Comparison of ENCODE assay signal across 23 cellular contexts in the genomic region with DNA sequence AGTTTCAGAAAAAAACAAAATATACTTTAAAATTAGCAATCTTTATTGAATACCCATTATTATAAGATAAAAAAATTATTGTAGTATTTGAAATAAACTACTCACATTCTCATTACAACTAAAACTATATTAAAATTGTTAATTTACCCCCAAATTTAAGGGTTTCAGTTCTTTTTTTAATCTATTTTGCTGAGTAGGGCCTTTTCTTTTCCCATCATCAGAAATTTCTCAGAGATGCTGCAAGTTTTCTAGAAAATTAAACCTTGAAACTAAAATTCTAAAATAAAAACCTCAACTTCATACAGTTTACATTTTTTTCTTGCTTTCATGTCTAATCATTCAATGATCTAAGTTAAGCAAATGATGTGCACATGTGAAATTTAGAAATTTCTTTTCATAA. TPM values are rescaled to one million over a fixed set of nuclear protein-coding genes. Genes with fewer than 3 reads are reported as not detected.
DNase-seq lines count a peak whose midpoint lies in the region; ATAC-seq, FAIRE-seq and TF ChIP-seq lines count a peak whose summit lies in the region.
"Had no signal": no experiment of that assay in that cellular context is flagged by ENCODE, and none has a peak within 500 bp of the region (broad histone marks: within the 10 kb centered on the region; RNA-seq: fewer than 3 reads in every experiment).

No MANE protein-coding gene starts in this region.

- TF ChIP-seq RAD21 in A549 (conservative IDR thresholded peaks at IDR 0.05 in 1 of 2, IDR thresholded peaks at IDR 0.05 in 1 of 2), result no peak
- no peak for TF ChIP-seq RAD21 in IMR-90 (IDR thresholded peaks at IDR 0.05; ENCODE audit: low read length)

- POLR2A ChIA-PET in A549 (lab: Yijun Ruan, JAX) (no interaction called here), IMR-90 (lab: Charles Lee; ENCODE audit: unreplicated experiment) (no interaction called here)

- H3K27me3 ChIP-seq in IMR-90 (ENCODE audit: control insufficient read depth, insufficient read depth, low read length), result peaks cover 12% of the 10 kb centered on the region
- H3K27me3 ChIP-seq: BLaER1 had no signal

- dilution Hi-C loops in IMR-90 (cut with HindIII; ENCODE audit: low sequenced_read_pairs, unreplicated experiment), result no loop called here

- no peak overlapping the region for H3K4ac ChIP-seq in IMR-90 (ENCODE audit: low read depth, low read length)

- no peak overlapping the region for H3K23ac ChIP-seq in IMR-90 (ENCODE audit: low read depth, low read length)

- no peaks in the 10 kb centered on the region for H4K20me1 ChIP-seq in IMR-90 (ENCODE audit: insufficient read depth, low read length)
- H4K20me1 ChIP-seq: BLaER1 had no signal

- H3K27ac ChIP-seq in A549 (no peak overlapping the region), IMR-90 (ENCODE audit: insufficient read depth, low read length) (no peak overlapping the region), kidney (ENCODE audit: low read depth in 2 of 2, low read length in 2 of 2) (no peak overlapping the region)
- H3K27ac ChIP-seq: BLaER1 had no signal

- no peak for ATAC-seq in A549
- ATAC-seq in IMR-90 (ENCODE audit: low read depth), result no peak
- ATAC-seq in HG03139 (IDR thresholded peaks at IDR 0.05; ENCODE audit: unreplicated experiment), result no peak
- ATAC-seq: CD8-positive, alpha-beta T cell; GM12878 had no signal

- H3K79me1 ChIP-seq in IMR-90 (ENCODE audit: low read depth in 1 of 2, low read length in 2 of 2), result no peaks in the 10 kb centered on the region

- H3K4me3 ChIP-seq in A549, result no peak overlapping the region
- H3K4me3 ChIP-seq in IMR-90 (ENCODE audit: insufficient read depth, low read depth, low read length), result no peak overlapping the region
- H3K4me3 ChIP-seq in kidney (ENCODE audit: low read length in 2 of 2), result no peak overlapping the region
- H3K4me3 ChIP-seq: BLaER1, GM12878 had no signal

- H3K14ac ChIP-seq in IMR-90 (replicated peaks; ENCODE audit: low read depth, low read length), result no peak overlapping the region

- TF ChIP-seq CTCF in A549 (IDR thresholded peaks at IDR 0.05) (no peak), IMR-90 (conservative IDR thresholded peaks at IDR 0.05; ENCODE audit: low read depth, low read length) (no peak), kidney (IDR thresholded peaks at IDR 0.05; ENCODE audit: borderline replicate concordance, extremely low read depth, insufficient read depth) (no peak)

- H4K91ac ChIP-seq in IMR-90 (ENCODE audit: insufficient read depth, low read depth, low read length), result no peak overlapping the region

- no TSS peak for BruUV-seq in IMR-90 (replicated peaks; lab: Mats Ljungman, UMichigan)

- FAIRE-seq in A204.1 (lab: Jason Lieb, UNC), result peak; percentile 67
- FAIRE-seq in A549 (lab: Jason Lieb, UNC), result no peak
- FAIRE-seq in kidney (lab: Jason Lieb, UNC), result peak; percentile 29
- FAIRE-seq: D721Med, GM12878, GM12892, GM18507, GM19239 had no signal

- H3K9me1 ChIP-seq in IMR-90 (ENCODE audit: insufficient read depth, low read length), result no peaks in the 10 kb centered on the region

- H2AFZ ChIP-seq in IMR-90 (replicated peaks; ENCODE audit: low read length, poor library complexity), result no peak overlapping the region

- H4K8ac ChIP-seq in IMR-90 (ENCODE audit: low read depth in 2 of 2, low read length in 2 of 2), result no peak overlapping the region

- no peak overlapping the region for H3K18ac ChIP-seq in IMR-90 (ENCODE audit: low read depth, low read length)

- no peak overlapping the region for H2BK5ac ChIP-seq in IMR-90 (ENCODE audit: low read depth, low read length, poor library complexity, severe bottlenecking)

- H3K56ac ChIP-seq in IMR-90 (ENCODE audit: extremely low read depth, insufficient read depth, low read length), result no peak overlapping the region

- H4K5ac ChIP-seq in IMR-90 (ENCODE audit: low read depth, low read length), result no peak overlapping the region

- TF ChIP-seq EP300 in A549 (IDR thresholded peaks at IDR 0.05), result no peak

- H2BK120ac ChIP-seq in IMR-90 (ENCODE audit: low read depth, low read length), result no peak overlapping the region

- TF ChIP-seq POLR2A in A549 (IDR thresholded peaks at IDR 0.05; ENCODE audit: low read length) (no peak), IMR-90 (IDR thresholded peaks at IDR 0.05; ENCODE audit: low read depth, low read length) (no peak)

- intact Hi-C loops in IMR-90 (cut with micrococcal nuclease) (no loop called here), kidney (cut with DNase I) (no loop called here)

- H2BK15ac ChIP-seq in IMR-90 (ENCODE audit: low read depth, low read length), result no peak overlapping the region

- H2AK5ac ChIP-seq in IMR-90 (ENCODE audit: low read depth, low read length), result no peak overlapping the region

- in situ Hi-C loops in IMR-90 (cut with MboI; ENCODE audit: low sequenced_read_pairs), result no loop called here

- CTCF ChIA-PET in A549 (lab: Yijun Ruan, JAX) (interaction anchor here (1.6 to 2.4 kb wide), 2 partner anchors 10 to 12 kb away, joined by 4 to 8 read pairs; partner anchors contain the start of gene ARMH4), IMR-90 (lab: Yijun Ruan, JAX) (no interaction called here)

- H2BK20ac ChIP-seq in IMR-90 (ENCODE audit: low read depth, low read length), result no peak overlapping the region

- DNase-seq in A549 (ENCODE audit: low read depth in 1 of 2, low spot score in 1 of 2) (no peak), IMR-90 (no peak), kidney (no peak), GM19238 (ENCODE audit: insufficient read length, low spot score) (no peak)
- no peak for DNase-seq in activated CD8-positive, alpha-beta memory T cell treated with anti-CD3 and anti-CD28 coated beads, Interleukin-2, amount 50 U/mL, for 4 hours
- DNase-seq: 8988T; ACHN; BE2C; C1 segment of cervical spinal cord; Caco-2; Calu3; CD4-positive, alpha-beta T cell; CD8-positive, alpha-beta T cell; DMS79 treated with DMSO at 0.1 percent for 48 hours; GDM1 had no signal

- no peaks in the 10 kb centered on the region for H3K9me3 ChIP-seq in A549
- H3K9me3 ChIP-seq in IMR-90 (ENCODE audit: control insufficient read depth, insufficient read depth, low read length), result no peaks in the 10 kb centered on the region
- no peaks in the 10 kb centered on the region for H3K9me3 ChIP-seq in kidney (ENCODE audit: control insufficient read depth in 1 of 2, low read length in 2 of 2)
- H3K9me3 ChIP-seq: BE2C, BLaER1, Caco-2 had no signal

- H3K4me2 ChIP-seq in A549, result no peak overlapping the region
- H3K4me2 ChIP-seq in IMR-90 (ENCODE audit: low read depth, low read length), result no peak overlapping the region
- H3K4me2 ChIP-seq: BLaER1 had no signal

- H2AK9ac ChIP-seq in IMR-90 (replicated peaks; ENCODE audit: low read depth, low read length, poor library complexity), result no peak overlapping the region

- H3K9ac ChIP-seq in IMR-90 (ENCODE audit: low read depth, low read length) (no peak overlapping the region), kidney (ENCODE audit: low read length in 2 of 2) (no peak overlapping the region)
- H3K9ac ChIP-seq: BLaER1 had no signal

- H3K4me1 ChIP-seq in A549 (no peaks in the 10 kb centered on the region), IMR-90 (ENCODE audit: control insufficient read depth, insufficient read depth, low read length) (no peaks in the 10 kb centered on the region), kidney (ENCODE audit: control insufficient read depth in 1 of 2, insufficient read depth in 1 of 2, low read depth in 1 of 2, low read length in 2 of 2) (no peaks in the 10 kb centered on the region)
- H3K4me1 ChIP-seq: BE2C, Caco-2 had no signal

- no peaks in the 10 kb centered on the region for H3K36me3 ChIP-seq in IMR-90 (ENCODE audit: control insufficient read depth, insufficient read depth, low read length)
- peaks cover 0 to 4% of the 10 kb centered on the region in 2 donors for H3K36me3 ChIP-seq in kidney (ENCODE audit: control insufficient read depth in 1 of 2, insufficient read depth in 2 of 2, low read length in 2 of 2)
- H3K36me3 ChIP-seq: BE2C, BLaER1 had no signal

TF ChIP-seq in A549, 52 proteins besides CTCF, POLR2A, EP300 and RAD21:
- TF ChIP-seq MAFK (IDR thresholded peaks at IDR 0.05; ENCODE audit: partially characterized antibody) (peak; percentile 63), CBX2 (IDR thresholded peaks at IDR 0.05; ENCODE audit: borderline replicate concordance, low read depth) (no peak), ZSCAN20 (CRISPR knock-in tag; IDR thresholded peaks at IDR 0.05) (no peak), RARB (CRISPR knock-in tag; IDR thresholded peaks at IDR 0.05) (no peak), CBX8 (IDR thresholded peaks at IDR 0.05) (no peak), BHLHE40 (IDR thresholded peaks at IDR 0.05; ENCODE audit: low read depth, low read length) (no peak)

TF ChIP-seq in IMR-90, 13 proteins besides CTCF, POLR2A, EP300 and RAD21 (continues in another document):
- no peak for TF ChIP-seq MAZ (IDR thresholded peaks at IDR 0.05; ENCODE audit: borderline replicate concordance, low read depth, low read length)
- TF ChIP-seq RFX5 (IDR thresholded peaks at IDR 0.05; ENCODE audit: low read depth, low read length), result no peak
- TF ChIP-seq MAFK (IDR thresholded peaks at IDR 0.05; ENCODE audit: low read depth, low read length), result peak; percentile 71
- no peak for TF ChIP-seq RCOR1 (IDR thresholded peaks at IDR 0.05; ENCODE audit: insufficient replicate concordance, low read length)
- no peak for TF ChIP-seq SMC3 (IDR thresholded peaks at IDR 0.05; ENCODE audit: low read depth, low read length)
- TF ChIP-seq FOS (IDR thresholded peaks at IDR 0.05; ENCODE audit: low read depth, low read length), result no peak

RNA-seq across cellular contexts. Expression of gene ARMH4, which starts 10.1 kb away (rescaled TPM):
- 0.22 and 0.56 TPM in 2 replicates for polyA plus RNA-seq in A549 (2011; rRNA removed)
- 0.12 and 0.16 TPM in 2 replicates for polyA plus RNA-seq in A549 (2012; cell fraction: cytosol; rRNA removed)
- polyA plus RNA-seq in A549 (2012; cell fraction: nucleus; rRNA removed), result 0.04 and 0.06 TPM in 2 replicates
- polyA plus RNA-seq in A549 (2017; fragmentation: RNase III; extraction: RNeasy Plus Mini Kit Qiagen cat#74134 plus additional on column Dnase treatment), result 0.15 to 0.77 TPM (median 0.59 TPM) in 3 replicates
- polyA minus RNA-seq in A549 (2011; rRNA and poly(A)+ RNA removed), result 6.5 and 109 TPM in 2 replicates
- 4.4 and 5.6 TPM in 2 replicates for total RNA-seq in IMR-90 (2012; rRNA removed)
- polyA plus RNA-seq in IMR-90 (2012; rRNA removed), result 4.1 and 4.6 TPM in 2 replicates
- 2.0 and 3.0 TPM in 2 replicates for polyA plus RNA-seq in IMR-90 (2012; cell fraction: cytosol; rRNA removed)
- polyA plus RNA-seq in IMR-90 (2012; cell fraction: nucleus; rRNA removed; ENCODE audit: low replicate concordance), result 0.53 and 1.8 TPM in 2 replicates
- 4.9 TPM for total RNA-seq in kidney
- 14.2 TPM for polyA plus RNA-seq in kidney (ENCODE audit: insufficient read depth, low read depth, low replicate concordance)
- total RNA-seq: Calu3; CD4-positive, alpha-beta T cell; CD8-positive, alpha-beta T cell; GM12878 had no signal

RNA-seq across cellular contexts. Expression of gene ACTR10, which starts 58.1 kb away (rescaled TPM):
- polyA plus RNA-seq in A549 (2011; rRNA removed), result 100 and 101 TPM in 2 replicates
- polyA plus RNA-seq in A549 (2012; cell fraction: cytosol; rRNA removed), result 17.9 and 20.5 TPM in 2 replicates
- 10.2 and 19.3 TPM in 2 replicates for polyA plus RNA-seq in A549 (2012; cell fraction: nucleus; rRNA removed)
- polyA plus RNA-seq in A549 (2017; fragmentation: RNase III; extraction: RNeasy Plus Mini Kit Qiagen cat#74134 plus additional on column Dnase treatment), result 47.1 to 53.8 TPM (median 47.9 TPM) in 3 replicates
- 7.5 and 8.8 TPM in 2 replicates for polyA minus RNA-seq in A549 (2011; rRNA and poly(A)+ RNA removed)
- total RNA-seq in IMR-90 (2012; rRNA removed), result 46.4 and 71.0 TPM in 2 replicates
- polyA plus RNA-seq in IMR-90 (2012; rRNA removed), result 55.4 and 71.7 TPM in 2 replicates
- 18.0 and 49.2 TPM in 2 replicates for polyA plus RNA-seq in IMR-90 (2012; cell fraction: cytosol; rRNA removed)
- polyA plus RNA-seq in IMR-90 (2012; cell fraction: nucleus; rRNA removed; ENCODE audit: low replicate concordance), result 8.8 and 52.7 TPM in 2 replicates
- 68.1 TPM for total RNA-seq in kidney
- polyA plus RNA-seq in kidney (ENCODE audit: insufficient read depth, low read depth, low replicate concordance), result 96.6 TPM
